In the genomic region with DNA sequence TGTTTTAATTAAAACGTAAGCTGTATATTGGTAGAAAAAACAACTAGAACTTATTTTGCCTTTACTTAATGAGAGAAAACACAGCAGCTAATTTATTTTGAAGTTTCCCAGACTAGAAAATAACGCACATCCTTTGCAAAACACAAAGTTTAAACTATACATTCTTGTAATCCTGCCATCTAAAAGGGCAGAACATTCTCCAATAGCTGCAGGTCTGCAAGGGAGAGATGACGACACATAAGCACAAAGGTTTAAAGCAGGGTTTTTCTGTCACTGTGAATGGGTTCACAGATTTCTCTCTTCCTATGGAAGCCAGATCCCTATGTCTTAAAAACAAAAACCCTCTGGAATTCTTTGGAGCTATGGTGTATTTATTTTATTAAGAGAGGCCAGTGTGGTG, we compare ENCODE assay signal across 19 cellular contexts.
"Had no signal": no experiment of that assay in that cellular context is flagged by ENCODE, and none has a peak within 500 bp of the region (broad histone marks: within the 10 kb centered on the region; RNA-seq: fewer than 3 reads in every experiment).

No MANE protein-coding gene starts in this region.

- H3K27me3 ChIP-seq: dorsolateral prefrontal cortex, heart left ventricle, suprapubic skin, thyroid gland had no signal

- DNase-seq: central memory CD4-positive, alpha-beta T cell; cortex of kidney; dorsolateral prefrontal cortex; effector CD8-positive, alpha-beta T cell; foreskin keratinocyte; heart left ventricle; hippocampal formation; kidney glomerular epithelial cell; mammary epithelial cell; nephron progenitor cell; right cardiac atrium; stimulated activated CD4-positive, alpha-beta T cell treated with anti-CD3 and anti-CD28 coated beads, Interleukin-4, amount 100 ng/mL, for 1 hour; stimulated activated CD8-positive, alpha-beta memory T cell treated with anti-CD3 and anti-CD28 coated beads, Interleukin-4, amount 100 ng/mL, for 48 hours; stimulated activated naive CD8-positive, alpha-beta T cell treated with anti-CD3 and anti-CD28 coated beads, Interleukin-15, Interleukin-2, amounts not matched to agents 100 U/mL and 50 U/mL, for 24 hours; thyroid gland had no signal

- H3K9me3 Mint-ChIP-seq: nephron progenitor cell; stimulated activated effector memory CD8-positive, alpha-beta T cell treated with anti-CD3 and anti-CD28 coated beads, Interleukin-12 subunit alpha, Interleukin-12 subunit beta, amount 100 ng/mL, for 72 hours; type B pancreatic cell had no signal

- H3K27ac Mint-ChIP-seq: nephron progenitor cell; stimulated activated effector memory CD8-positive, alpha-beta T cell treated with anti-CD3 and anti-CD28 coated beads, Interleukin-12 subunit alpha, Interleukin-12 subunit beta, amount 100 ng/mL, for 72 hours; type B pancreatic cell had no signal

- H3K27ac ChIP-seq: dorsolateral prefrontal cortex, foreskin keratinocyte, suprapubic skin, thyroid gland had no signal

- H3K36me3 Mint-ChIP-seq: stimulated activated effector memory CD8-positive, alpha-beta T cell treated with anti-CD3 and anti-CD28 coated beads, Interleukin-12 subunit alpha, Interleukin-12 subunit beta, amount 100 ng/mL, for 72 hours had no signal

- ATAC-seq: esophagus mucosa; foreskin keratinocyte; heart left ventricle; right cardiac atrium; stimulated activated effector memory CD8-positive, alpha-beta T cell treated with anti-CD3 and anti-CD28 coated beads, Interleukin-12 subunit alpha, Interleukin-12 subunit beta, amount 100 ng/mL, for 72 hours; stimulated activated naive CD8-positive, alpha-beta T cell treated with anti-CD3 and anti-CD28 coated beads, Interleukin-15, Interleukin-2, amounts not matched to agents 100 U/mL and 50 U/mL, for 24 hours had no signal

- H3K36me3 ChIP-seq: heart left ventricle, suprapubic skin, thyroid gland had no signal

- H3K4me3 Mint-ChIP-seq: nephron progenitor cell; stimulated activated effector memory CD8-positive, alpha-beta T cell treated with anti-CD3 and anti-CD28 coated beads, Interleukin-12 subunit alpha, Interleukin-12 subunit beta, amount 100 ng/mL, for 72 hours; type B pancreatic cell had no signal

- H3K27me3 Mint-ChIP-seq: type B pancreatic cell had no signal

- H3K9me3 ChIP-seq: heart left ventricle, suprapubic skin, thyroid gland had no signal

- H3K4me1 Mint-ChIP-seq: stimulated activated effector memory CD8-positive, alpha-beta T cell treated with anti-CD3 and anti-CD28 coated beads, Interleukin-12 subunit alpha, Interleukin-12 subunit beta, amount 100 ng/mL, for 72 hours had no signal

- H3K4me3 ChIP-seq: dorsolateral prefrontal cortex, heart left ventricle, suprapubic skin, thyroid gland had no signal

- H3K4me1 ChIP-seq: foreskin keratinocyte, heart left ventricle, thyroid gland had no signal
